Comparison of ENCODE assay signal across 13 cellular contexts in genomic region chr1:50417946-50418599, GRCh38. TPM values are rescaled to one million over a fixed set of nuclear protein-coding genes. Genes with fewer than 3 reads are reported as not detected.
DNase-seq lines count a peak whose midpoint lies in the region; ATAC-seq lines count a peak whose summit lies in the region.
"Had no signal": no experiment of that assay in that cellular context is flagged by ENCODE, and none has a peak within 500 bp of the region (broad histone marks: within the 10 kb centered on the region; RNA-seq: fewer than 3 reads in every experiment).

No MANE protein-coding gene starts in this region.

- H3K27me3 Mint-ChIP-seq in activated T-cell treated with anti-CD3 and anti-CD28 coated beads, Interleukin-2, amount 50 U/mL, for 72 hours (ENCODE audit: low read depth) = peaks cover 81% of the 10 kb centered on the region
- H3K27me3 Mint-ChIP-seq in activated T-cell treated with anti-CD3 and anti-CD28 coated beads, Interleukin-2, amount 50 U/mL, for 4 hours (ENCODE audit: low read depth) = peaks cover 79% of the 10 kb centered on the region
- peaks cover 77% of the 10 kb centered on the region for H3K27me3 Mint-ChIP-seq in activated T-helper 1 cell treated with anti-CD3 and anti-CD28 coated beads, Interleukin-12 subunit alpha, Interleukin-12 subunit beta, Interleukin-2, Interleukin-4 antibody, amounts not matched to agents 30 ng/mL and 10 ng/mL and 1 ng/mL, durations not matched to agents 14 hours and 24 hours and 36 hours (ENCODE audit: insufficient read depth)
- H3K27me3 Mint-ChIP-seq in stimulated activated naive B cell treated with anti-CD40 and anti-IgM and Interleukin-4, amounts not matched to agents 10 μg/mL and 1 μg/mL and 100 μg/mL, for 72 hours = peaks cover 78 to 90% of the 10 kb centered on the region in 2 donors

- H2BK120ac ChIP-seq in mesenchymal stem cell (ENCODE audit: low read depth, low read length) = no peak overlapping the region

- no peak overlapping the region for H3K18ac ChIP-seq in mesenchymal stem cell (ENCODE audit: low read depth in 1 of 2, low read length in 2 of 2)

- H3K23ac ChIP-seq in mesenchymal stem cell (ENCODE audit: low read length in 2 of 2) = no peak overlapping the region

- no peak overlapping the region for H2BK5ac ChIP-seq in mesenchymal stem cell (ENCODE audit: low read depth, low read length, poor library complexity, severe bottlenecking)

- no peak overlapping the region for H2BK15ac ChIP-seq in mesenchymal stem cell (ENCODE audit: low read depth, poor library complexity, severe bottlenecking)

- 12% methylated on average over 10 of the region's 20 CpGs for WGBS in mesenchymal stem cell

- H3K4ac ChIP-seq in mesenchymal stem cell (ENCODE audit: low read depth in 1 of 2, low read length in 2 of 2) = no peak overlapping the region

- peaks cover 0 to 9% of the 10 kb centered on the region in 2 experiments for H3K36me3 ChIP-seq in mesenchymal stem cell (ENCODE audit: control insufficient read depth in 1 of 2, insufficient read depth in 2 of 2, low read depth in 1 of 2, low read length in 2 of 2)

- no peak overlapping the region for H3K14ac ChIP-seq in mesenchymal stem cell (ENCODE audit: low read length in 2 of 2)

- peaks cover 0 to 1% of the 10 kb centered on the region in 2 donors for H3K9me3 Mint-ChIP-seq in activated T-cell treated with anti-CD3 and anti-CD28 coated beads, Interleukin-2, amount 50 U/mL, for 72 hours
- no peaks in the 10 kb centered on the region for H3K9me3 Mint-ChIP-seq in activated T-cell treated with anti-CD3 and anti-CD28 coated beads, Interleukin-2, amount 50 U/mL, for 4 hours
- no peaks in the 10 kb centered on the region for H3K9me3 Mint-ChIP-seq in activated T-helper 1 cell treated with anti-CD3 and anti-CD28 coated beads, Interleukin-12 subunit alpha, Interleukin-12 subunit beta, Interleukin-2, Interleukin-4 antibody, amounts not matched to agents 30 ng/mL and 10 ng/mL and 1 ng/mL, durations not matched to agents 14 hours and 24 hours and 36 hours
- H3K9me3 Mint-ChIP-seq in stimulated activated naive B cell treated with anti-CD40 and anti-IgM and Interleukin-4, amounts not matched to agents 10 μg/mL and 1 μg/mL and 100 μg/mL, for 72 hours = peaks cover 4 to 11% of the 10 kb centered on the region in 2 donors

- H3K27me3 ChIP-seq in mesenchymal stem cell (ENCODE audit: control insufficient read depth in 1 of 2, insufficient read depth in 1 of 2, low read length in 2 of 2) = peaks cover 94 to 96% of the 10 kb centered on the region in 2 experiments

- H3K9me3 ChIP-seq in mesenchymal stem cell (ENCODE audit: control insufficient read depth, low read length) = peaks cover 7% of the 10 kb centered on the region

- H3K27ac ChIP-seq in mesenchymal stem cell (ENCODE audit: low read length, poor library complexity, severe bottlenecking) = no peak overlapping the region

- H3K4me3 ChIP-seq in mesenchymal stem cell (ENCODE audit: insufficient read depth in 1 of 2, low read depth in 1 of 2, low read length in 2 of 2) = peak overlapping the region in 1 of 2 experiments; percentile 49

- no peak overlapping the region for H3K9ac ChIP-seq in mesenchymal stem cell (ENCODE audit: low read length)

- H3K36me3 Mint-ChIP-seq in activated T-cell treated with anti-CD3 and anti-CD28 coated beads, Interleukin-2, amount 50 U/mL, for 72 hours (ENCODE audit: insufficient read depth in 2 of 2) = peaks cover 0 to 3% of the 10 kb centered on the region in 2 donors
- H3K36me3 Mint-ChIP-seq in activated T-cell treated with anti-CD3 and anti-CD28 coated beads, Interleukin-2, amount 50 U/mL, for 4 hours (ENCODE audit: insufficient read depth) = no peaks in the 10 kb centered on the region
- peaks cover 6% of the 10 kb centered on the region for H3K36me3 Mint-ChIP-seq in activated T-helper 1 cell treated with anti-CD3 and anti-CD28 coated beads, Interleukin-12 subunit alpha, Interleukin-12 subunit beta, Interleukin-2, Interleukin-4 antibody, amounts not matched to agents 30 ng/mL and 10 ng/mL and 1 ng/mL, durations not matched to agents 14 hours and 24 hours and 36 hours (ENCODE audit: low read depth)
- H3K36me3 Mint-ChIP-seq in stimulated activated naive B cell treated with anti-CD40 and anti-IgM and Interleukin-4, amounts not matched to agents 10 μg/mL and 1 μg/mL and 100 μg/mL, for 72 hours = peaks cover 9 to 25% of the 10 kb centered on the region in 2 donors

- no peak overlapping the region for H2AFZ ChIP-seq in mesenchymal stem cell (ENCODE audit: low read depth, low read length)

- ATAC-seq in activated T-cell treated with anti-CD3 and anti-CD28 coated beads, Interleukin-2, amount 50 U/mL, for 72 hours (replicated peaks in 1 of 2) = no peak
- no peak for ATAC-seq in activated T-cell treated with anti-CD3 and anti-CD28 coated beads, Interleukin-2, amount 50 U/mL, for 4 hours
- ATAC-seq in stimulated activated naive B cell treated with anti-CD40 and anti-IgM and Interleukin-4, amounts not matched to agents 10 μg/mL and 1 μg/mL and 100 μg/mL, for 72 hours (replicated peaks) = no peak
- ATAC-seq in GM19455 (IDR thresholded peaks at IDR 0.05; ENCODE audit: unreplicated experiment) = no peak

- no peak overlapping the region for H4K91ac ChIP-seq in mesenchymal stem cell (ENCODE audit: low read length)

- intact Hi-C loops in activated T-helper 1 cell treated with anti-CD3 and anti-CD28 coated beads, Interleukin-12 subunit alpha, Interleukin-12 subunit beta, Interleukin-2, Interleukin-4 antibody, amounts not matched to agents 30 ng/mL and 10 ng/mL and 1 ng/mL, durations not matched to agents 14 hours and 24 hours and 36 hours (cut with micrococcal nuclease) = loop anchor here (2.0 kb wide), 1 partner anchor 13 kb away; no protein-coding TSS in a partner anchor

- peaks cover 45% of the 10 kb centered on the region for H3K4me1 Mint-ChIP-seq in activated T-cell treated with anti-CD3 and anti-CD28 coated beads, Interleukin-2, amount 50 U/mL, for 72 hours (ENCODE audit: low read depth)
- H3K4me1 Mint-ChIP-seq in activated T-cell treated with anti-CD3 and anti-CD28 coated beads, Interleukin-2, amount 50 U/mL, for 4 hours (ENCODE audit: low read depth) = peaks cover 33% of the 10 kb centered on the region
- peaks cover 17% of the 10 kb centered on the region for H3K4me1 Mint-ChIP-seq in activated T-helper 1 cell treated with anti-CD3 and anti-CD28 coated beads, Interleukin-12 subunit alpha, Interleukin-12 subunit beta, Interleukin-2, Interleukin-4 antibody, amounts not matched to agents 30 ng/mL and 10 ng/mL and 1 ng/mL, durations not matched to agents 14 hours and 24 hours and 36 hours (ENCODE audit: low read depth)
- peaks cover 30 to 61% of the 10 kb centered on the region in 2 donors for H3K4me1 Mint-ChIP-seq in stimulated activated naive B cell treated with anti-CD40 and anti-IgM and Interleukin-4, amounts not matched to agents 10 μg/mL and 1 μg/mL and 100 μg/mL, for 72 hours

- no peak overlapping the region for H2AK5ac ChIP-seq in mesenchymal stem cell (ENCODE audit: low read length, severe bottlenecking)

- H3K79me1 ChIP-seq in mesenchymal stem cell (replicated peaks; ENCODE audit: low read length, poor library complexity, severe bottlenecking) = no peaks in the 10 kb centered on the region

- peak overlapping the region; percentile 86 for H3K4me2 ChIP-seq in mesenchymal stem cell (ENCODE audit: low read length, poor library complexity, severe bottlenecking)

- peaks cover 47% of the 10 kb centered on the region for H3K4me1 ChIP-seq in mesenchymal stem cell (ENCODE audit: control insufficient read depth, insufficient read depth, low read depth, low read length)

- H2BK12ac ChIP-seq in mesenchymal stem cell (ENCODE audit: low read length in 2 of 2) = no peak overlapping the region

- H3K4me3 Mint-ChIP-seq in activated T-cell treated with anti-CD3 and anti-CD28 coated beads, Interleukin-2, amount 50 U/mL, for 72 hours = peak overlapping the region; percentile 33 to 74
- H3K4me3 Mint-ChIP-seq in activated T-cell treated with anti-CD3 and anti-CD28 coated beads, Interleukin-2, amount 50 U/mL, for 4 hours = no peak overlapping the region
- no peak overlapping the region for H3K4me3 Mint-ChIP-seq in activated T-helper 1 cell treated with anti-CD3 and anti-CD28 coated beads, Interleukin-12 subunit alpha, Interleukin-12 subunit beta, Interleukin-2, Interleukin-4 antibody, amounts not matched to agents 30 ng/mL and 10 ng/mL and 1 ng/mL, durations not matched to agents 14 hours and 24 hours and 36 hours
- H3K4me3 Mint-ChIP-seq in stimulated activated naive B cell treated with anti-CD40 and anti-IgM and Interleukin-4, amounts not matched to agents 10 μg/mL and 1 μg/mL and 100 μg/mL, for 72 hours = peak overlapping the region in 1 of 2 donors; percentile 36

- DNase-seq in activated T-cell treated with anti-CD3 and anti-CD28 coated beads, Interleukin-2, amount 50 U/mL, for 72 hours = no peak
- no peak for DNase-seq in activated T-cell treated with anti-CD3 and anti-CD28 coated beads, Interleukin-2, amount 50 U/mL, for 4 hours
- DNase-seq in activated T-helper 1 cell treated with anti-CD3 and anti-CD28 coated beads, Interleukin-12 subunit alpha, Interleukin-12 subunit beta, Interleukin-2, Interleukin-4 antibody, amounts not matched to agents 30 ng/mL and 10 ng/mL and 1 ng/mL, durations not matched to agents 14 hours and 24 hours and 36 hours (ENCODE audit: low spot score) = no peak
- DNase-seq in mesenchymal stem cell (no peak), SHP77 (lab: John Stamatoyannopoulos, UW) (no peak), NCI-H1930 (lab: John Stamatoyannopoulos, UW) (no peak)
- DNase-seq in stimulated activated naive B cell treated with anti-CD40 and anti-IgM and Interleukin-4, amounts not matched to agents 10 μg/mL and 1 μg/mL and 100 μg/mL, for 72 hours = no peak
- DNase-seq: central memory CD4-positive, alpha-beta T cell; NCI-H226 had no signal

- H3K27ac Mint-ChIP-seq in activated T-cell treated with anti-CD3 and anti-CD28 coated beads, Interleukin-2, amount 50 U/mL, for 72 hours = peak overlapping the region; percentile 71
- H3K27ac Mint-ChIP-seq in activated T-helper 1 cell treated with anti-CD3 and anti-CD28 coated beads, Interleukin-12 subunit alpha, Interleukin-12 subunit beta, Interleukin-2, Interleukin-4 antibody, amounts not matched to agents 30 ng/mL and 10 ng/mL and 1 ng/mL, durations not matched to agents 14 hours and 24 hours and 36 hours = peak overlapping the region; percentile 44
- H3K27ac Mint-ChIP-seq in stimulated activated naive B cell treated with anti-CD40 and anti-IgM and Interleukin-4, amounts not matched to agents 10 μg/mL and 1 μg/mL and 100 μg/mL, for 72 hours = peak overlapping the region; percentile 82

- no peak overlapping the region for H4K8ac ChIP-seq in mesenchymal stem cell (ENCODE audit: low read length)

RNA-seq across cellular contexts. Expression of gene DMRTA2, which starts 5.2 kb away (rescaled TPM):
- not detected for total RNA-seq in activated T-cell treated with anti-CD3 and anti-CD28 coated beads, Interleukin-2, amount 50 U/mL, for 72 hours
- total RNA-seq in activated T-cell treated with anti-CD3 and anti-CD28 coated beads, Interleukin-2, amount 50 U/mL, for 4 hours = not detected
- not detected in 2 replicates for total RNA-seq in activated T-helper 1 cell treated with anti-CD3 and anti-CD28 coated beads, Interleukin-12 subunit alpha, Interleukin-12 subunit beta, Interleukin-2, Interleukin-4 antibody, amounts not matched to agents 30 ng/mL and 10 ng/mL and 1 ng/mL, durations not matched to agents 14 hours and 24 hours and 36 hours
- not detected for polyA plus RNA-seq in mesenchymal stem cell (2013, experiment 1 of 2)
- not detected for polyA plus RNA-seq in mesenchymal stem cell (2013, experiment 2 of 2)
- total RNA-seq: fibroblast of lung, kidney epithelial cell, urinary bladder had no signal
- polyA plus RNA-seq: urinary bladder had no signal

Comparison
In these comparisons a context has a peak if more than half of its experiments do, and no peak if none do; other contexts are left out.
1. H3K4me3 Mint-ChIP-seq: peak in activated T-cell treated with anti-CD3 and anti-CD28 coated beads, Interleukin-2, amount 50 U/mL, for 72 hours (2 of 2); none in activated T-cell treated with anti-CD3 and anti-CD28 coated beads, Interleukin-2, amount 50 U/mL, for 4 hours (single experiment) and activated T-helper 1 cell treated with anti-CD3 and anti-CD28 coated beads, Interleukin-12 subunit alpha, Interleukin-12 subunit beta, Interleukin-2, Interleukin-4 antibody, amounts not matched to agents 30 ng/mL and 10 ng/mL and 1 ng/mL, durations not matched to agents 14 hours and 24 hours and 36 hours (single experiment).
2. Peak in every context shown above with its lines, with median percentiles within 50 percentile points of each other: H3K27ac Mint-ChIP-seq.